In the genomic region with DNA sequence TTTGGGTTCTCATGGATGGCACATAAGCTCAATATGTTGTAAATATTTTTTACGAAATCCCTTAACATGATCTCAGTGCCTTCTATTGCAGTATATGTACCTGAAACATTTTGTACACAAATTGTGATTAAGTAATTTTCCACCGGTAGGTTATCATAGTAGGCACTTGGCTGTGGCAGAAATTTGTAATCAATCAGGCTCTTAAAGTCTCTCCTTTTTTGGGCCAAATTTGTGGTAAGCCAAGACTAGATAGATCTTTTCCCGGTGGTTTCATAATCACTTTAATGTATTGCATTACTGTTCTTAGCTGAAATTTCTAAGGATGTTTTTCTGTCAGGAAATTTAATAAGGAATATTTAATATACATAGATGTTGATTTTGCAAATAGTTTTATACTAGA, we compare ENCODE assay signal across 22 cellular contexts. TPM values are rescaled to one million over a fixed set of nuclear protein-coding genes. Genes with fewer than 3 reads are reported as not detected.
A peak's percentile ranks its signal among the peaks of the same experiment; 100 is the strongest.
DNase-seq lines count a peak whose midpoint lies in the region; ATAC-seq, FAIRE-seq and TF ChIP-seq lines count a peak whose summit lies in the region.
"Had no signal": no experiment of that assay in that cellular context is flagged by ENCODE, and none has a peak within 500 bp of the region (broad histone marks: within the 10 kb centered on the region; RNA-seq: fewer than 3 reads in every experiment).

No MANE protein-coding gene starts in this region.

- H3K4me2 ChIP-seq in GM23248 (ENCODE audit: unreplicated experiment) (peak overlapping the region; percentile 13), GM23338 (no peak overlapping the region)
- H3K4me2 ChIP-seq: KMS-11 had no signal

- CTCF ChIA-PET in activated CD4-positive, alpha-beta memory T cell treated with anti-CD3 and anti-CD28 coated beads, Interleukin-2, amount 10 ng/mL, durations not matched to agents 7 days and 5 days (lab: Charles Lee) = interaction anchor here (1.2 to 1.3 kb wide), 2 partner anchors 11 to 24 kb away, joined by 3 to 5 read pairs; no protein-coding TSS in a partner anchor

- H2AFZ ChIP-seq in GM23248 = no peak overlapping the region
- H2AFZ ChIP-seq in GM23338 = no peak overlapping the region

- H3K4me3 Mint-ChIP-seq in brain (peak overlapping the region; percentile 31 to 99 (median 52)), GM23338 (no peak overlapping the region)
- no peak overlapping the region for H3K4me3 Mint-ChIP-seq in activated CD4-positive, alpha-beta memory T cell treated with anti-CD3 and anti-CD28 coated beads, Interleukin-2, amount 10 ng/mL, durations not matched to agents 7 days and 5 days

- ATAC-seq in GM23338 = no peak
- ATAC-seq: activated naive CD4-positive, alpha-beta T cell treated with anti-CD3 and anti-CD28 coated beads, Interleukin-2, amount 50 U/mL, for 72 hours; HCT116; lower lobe of right lung; pancreas had no signal

- H3K27ac Mint-ChIP-seq in brain (no peak overlapping the region), GM23338 (no peak overlapping the region)
- no peak overlapping the region for H3K27ac Mint-ChIP-seq in activated CD4-positive, alpha-beta memory T cell treated with anti-CD3 and anti-CD28 coated beads, Interleukin-2, amount 10 ng/mL, durations not matched to agents 7 days and 5 days
- H3K27ac Mint-ChIP-seq: activated naive CD4-positive, alpha-beta T cell treated with anti-CD3 and anti-CD28 coated beads, Interleukin-2, amount 50 U/mL, for 72 hours had no signal

- H3K27me3 Mint-ChIP-seq in brain = peaks cover 4% of the 10 kb centered on the region
- H3K27me3 Mint-ChIP-seq in GM23338 (ENCODE audit: insufficient read depth, low read depth, poor library complexity) = peaks cover 6% of the 10 kb centered on the region
- no peaks in the 10 kb centered on the region for H3K27me3 Mint-ChIP-seq in activated CD4-positive, alpha-beta memory T cell treated with anti-CD3 and anti-CD28 coated beads, Interleukin-2, amount 10 ng/mL, durations not matched to agents 7 days and 5 days

- TF ChIP-seq CTCF in brain (conservative IDR thresholded peaks at IDR 0.05) (no peak), neutrophil (IDR thresholded peaks at IDR 0.05) (no peak), GM23338 (conservative IDR thresholded peaks at IDR 0.05; ENCODE audit: low read depth in 2 of 2) (no peak), GM13976 (IDR thresholded peaks at IDR 0.05; ENCODE audit: borderline replicate concordance, control extremely low read depth, extremely low read depth, insufficient read depth, missing control alignments) (no peak)

- H3K9me3 ChIP-seq in GM23248 (ENCODE audit: low read depth) (no peaks in the 10 kb centered on the region), neutrophil (no peaks in the 10 kb centered on the region), small intestine (ENCODE audit: control insufficient read depth, low read depth) (no peaks in the 10 kb centered on the region)
- H3K9me3 ChIP-seq: lower lobe of right lung, pancreas had no signal

- H3K36me3 ChIP-seq in GM23248 (ENCODE audit: low read depth) (no peaks in the 10 kb centered on the region), neutrophil (no peaks in the 10 kb centered on the region), GM23338 (ENCODE audit: insufficient read depth) (no peaks in the 10 kb centered on the region), small intestine (ENCODE audit: control insufficient read depth in 2 of 2, insufficient read depth in 2 of 2, low read length in 2 of 2) (no peaks in the 10 kb centered on the region)
- H3K36me3 ChIP-seq: lower lobe of right lung, pancreas had no signal

- in situ Hi-C loops in GM23248 (cut with MboI) = no loop called here
- in situ Hi-C loops in GM13976 (cut with MboI; ENCODE audit: low sequenced_read_pairs, unreplicated experiment) = no loop called here

- H3K9me2 ChIP-seq in GM23248 (ENCODE audit: insufficient read depth) = no peaks in the 10 kb centered on the region
- no peaks in the 10 kb centered on the region; the same call in 1 of the 2 replicates for H3K9me2 ChIP-seq in GM23338 (ENCODE audit: insufficient read depth)

- H3K4me1 Mint-ChIP-seq in brain = peaks cover 45% of the 10 kb centered on the region
- H3K4me1 Mint-ChIP-seq in GM23338 = peaks cover 5% of the 10 kb centered on the region; the same call in 2 of the 3 replicates
- H3K4me1 Mint-ChIP-seq in activated CD4-positive, alpha-beta memory T cell treated with anti-CD3 and anti-CD28 coated beads, Interleukin-2, amount 10 ng/mL, durations not matched to agents 7 days and 5 days = peaks cover 38% of the 10 kb centered on the region

- POLR2A ChIA-PET in activated CD4-positive, alpha-beta memory T cell treated with anti-CD3 and anti-CD28 coated beads, Interleukin-2, amount 10 ng/mL, durations not matched to agents 7 days and 5 days (lab: Charles Lee) = interaction anchor here (2.2 kb wide), 1 partner anchor 35 kb away, joined by 6 read pairs; the partner anchor contains the start of gene LATS1

- DNase-seq in GM23248 (peak; percentile 30), NOMO-1 treated with DMSO at 0.1 percent for 48 hours (lab: John Stamatoyannopoulos, UW; ENCODE audit: unreplicated experiment) (peak; percentile 80), GM23338 (ENCODE audit: low spot score) (no peak), small intestine (no peak), GM13976 (ENCODE audit: low spot score) (no peak)
- no peak for DNase-seq in activated CD4-positive, alpha-beta memory T cell treated with anti-CD3 and anti-CD28 coated beads, Interleukin-2, amount 10 ng/mL, durations not matched to agents 7 days and 5 days
- DNase-seq: activated CD4-positive, alpha-beta T cell treated with anti-CD3 and anti-CD28 coated beads, Interleukin-2, amount 50 U/mL, for 4 hours; activated T-cell treated with anti-CD3 and anti-CD28 coated beads, Interleukin-2, amount 50 U/mL, for 1 hour; erythroblast; head of caudate nucleus; lower lobe of right lung; NCI-H1417 treated with DMSO at 0.1 percent for 48 hours; NCI-H748 treated with DMSO at 0.1 percent for 48 hours; pancreas; RPMI8226; stimulated activated CD4-positive, alpha-beta T cell treated with anti-CD3 and anti-CD28 coated beads, Interleukin-4, amount 100 ng/mL, for 1 hour had no signal

- FAIRE-seq in small intestine (lab: Jason Lieb, UNC) = no peak
- FAIRE-seq: bronchial epithelial cell, pancreas had no signal

- peaks cover 9% of the 10 kb centered on the region; the same call in 1 of the 2 replicates for H3F3A ChIP-seq in GM23248 (ENCODE audit: insufficient read depth)
- H3F3A ChIP-seq in GM23338 (replicated peaks; ENCODE audit: low read depth) = 0 out of 2 replicates have a peak, but pooled peaks cover 4% of the 10 kb centered on the region

- H3K4me1 ChIP-seq in GM23248 (ENCODE audit: insufficient read depth) (peaks cover 28% of the 10 kb centered on the region), neutrophil (ENCODE audit: control insufficient read depth in 1 of 2, insufficient read depth in 1 of 2, low read depth in 1 of 2, low read length in 1 of 2) (peaks cover 78 to 80% of the 10 kb centered on the region in 2 experiments), GM23338 (ENCODE audit: insufficient read depth) (0 out of 2 replicates have a peak, but pooled peaks cover 8% of the 10 kb centered on the region), small intestine (ENCODE audit: control insufficient read depth in 2 of 2, insufficient read depth in 1 of 2, low read depth in 1 of 2, low read length in 1 of 2) (peaks cover 0 to 10% of the 10 kb centered on the region in 2 donors)

- no peak overlapping the region; the same call in 1 of the 2 replicates for H3K9ac ChIP-seq in GM23248
- H3K9ac ChIP-seq: KMS-11 had no signal

- H3K4me3 ChIP-seq in GM23248 (peak overlapping the region; percentile 19; the same call in 1 of the 2 replicates), neutrophil (ENCODE audit: low read depth in 1 of 2, low read length in 1 of 2) (peak overlapping the region in 1 of 2 experiments; percentile 50), GM23338 (no peak overlapping the region), small intestine (ENCODE audit: low read depth in 1 of 2, low read length in 2 of 2) (no peak overlapping the region)
- H3K4me3 ChIP-seq: lower lobe of right lung, pancreas had no signal

- H3K27me3 ChIP-seq in GM23248 (replicated peaks; ENCODE audit: insufficient read depth) = no peaks in the 10 kb centered on the region
- H3K27me3 ChIP-seq in neutrophil = no peaks in the 10 kb centered on the region
- no peaks in the 10 kb centered on the region for H3K27me3 ChIP-seq in GM23338 (ENCODE audit: insufficient read depth)
- no peaks in the 10 kb centered on the region for H3K27me3 ChIP-seq in small intestine (ENCODE audit: control insufficient read depth in 2 of 2, insufficient read depth in 2 of 2, low read length in 2 of 2)
- H3K27me3 ChIP-seq: pancreas had no signal

- H3K36me3 Mint-ChIP-seq in brain (peaks cover 39% of the 10 kb centered on the region), GM23338 (ENCODE audit: low read depth) (no peaks in the 10 kb centered on the region)
- peaks cover 18% of the 10 kb centered on the region for H3K36me3 Mint-ChIP-seq in activated CD4-positive, alpha-beta memory T cell treated with anti-CD3 and anti-CD28 coated beads, Interleukin-2, amount 10 ng/mL, durations not matched to agents 7 days and 5 days (ENCODE audit: low read depth)
- H3K36me3 Mint-ChIP-seq: activated naive CD4-positive, alpha-beta T cell treated with anti-CD3 and anti-CD28 coated beads, Interleukin-2, amount 50 U/mL, for 72 hours had no signal

- H3K79me2 ChIP-seq in GM23248 (ENCODE audit: insufficient read depth) = peaks cover 80% of the 10 kb centered on the region
- peaks cover 74% of the 10 kb centered on the region for H3K79me2 ChIP-seq in GM23338 (replicated peaks; ENCODE audit: insufficient read depth)

- H4K20me1 ChIP-seq in GM23248 (ENCODE audit: insufficient read depth) (no peaks in the 10 kb centered on the region), GM23338 (replicated peaks; ENCODE audit: insufficient read depth) (peaks cover 19% of the 10 kb centered on the region)

- H3K9me3 Mint-ChIP-seq in brain (no peaks in the 10 kb centered on the region), GM23338 (no peaks in the 10 kb centered on the region; the same call in 2 of the 3 replicates)
- H3K9me3 Mint-ChIP-seq in activated CD4-positive, alpha-beta memory T cell treated with anti-CD3 and anti-CD28 coated beads, Interleukin-2, amount 10 ng/mL, durations not matched to agents 7 days and 5 days = no peaks in the 10 kb centered on the region
- H3K9me3 Mint-ChIP-seq: activated naive CD4-positive, alpha-beta T cell treated with anti-CD3 and anti-CD28 coated beads, Interleukin-2, amount 50 U/mL, for 72 hours had no signal

- H3K27ac ChIP-seq in GM23248 (peak overlapping the region; percentile 20; the same call in 1 of the 2 replicates), neutrophil (peak overlapping the region; percentile 95), GM23338 (ENCODE audit: low read depth) (no peak overlapping the region), small intestine (ENCODE audit: low read depth in 1 of 2, low read length in 1 of 2) (no peak overlapping the region)
- H3K27ac ChIP-seq: KMS-11, pancreas had no signal

- WGBS in GM23248 (ENCODE audit: low coverage in 1 of 2, low lambda C conversion rate in 2 of 2, missing lambda C conversion rate in 2 of 2), 2 experiments = 63 to 67% methylated on average over 3 of the region's 3 CpGs
- 77 to 98% (median 82%) methylated on average over 3 of the region's 3 CpGs for WGBS in small intestine, 3 donors

RNA-seq across cellular contexts. Expression of gene PCMT1, which starts 3.1 kb away (rescaled TPM):
- total RNA-seq in GM23248 (2014; rRNA removed; shearing (Covaris generic)) = 132 and 165 TPM in 2 replicates
- 183 and 184 TPM in 2 replicates for polyA plus RNA-seq in GM23248 (2016; fragmentation: Nextera tagmentation; extraction: Ambion mirVana)
- 192 TPM for polyA plus RNA-seq in brain (ENCODE audit: insufficient read depth, low read depth, low replicate concordance)
- total RNA-seq in GM23338 (2014; rRNA removed; shearing (Covaris generic)) = 161 and 168 TPM in 2 replicates
- 79.5 and 87.6 TPM in 2 replicates for polyA plus RNA-seq in GM23338 (2016; fragmentation: Nextera tagmentation; extraction: Ambion mirVana)
- 100 to 1,000 TPM in 1 of 2 experiments, 10 to 100 TPM in 1; 98.0 to 102 TPM for total RNA-seq in activated CD4-positive, alpha-beta memory T cell treated with anti-CD3 and anti-CD28 coated beads, Interleukin-2, amount 10 ng/mL, durations not matched to agents 7 days and 5 days
- polyA plus RNA-seq in small intestine = 10 to 100 TPM; 38.9 to 70.0 (median 40.0) TPM

RNA-seq across cellular contexts. Expression of gene NUP43, which starts 6.3 kb away (rescaled TPM):
- total RNA-seq in GM23248 (2014; rRNA removed; shearing (Covaris generic)) = 35.8 and 58.0 TPM in 2 replicates
- 16.1 and 16.4 TPM in 2 replicates for polyA plus RNA-seq in GM23248 (2016; fragmentation: Nextera tagmentation; extraction: Ambion mirVana)
- 17.4 TPM for polyA plus RNA-seq in brain (ENCODE audit: insufficient read depth, low read depth, low replicate concordance)
- total RNA-seq in GM23338 (2014; rRNA removed; shearing (Covaris generic)) = 71.8 and 87.2 TPM in 2 replicates
- polyA plus RNA-seq in GM23338 (2016; fragmentation: Nextera tagmentation; extraction: Ambion mirVana) = 20.8 and 23.4 TPM in 2 replicates
- total RNA-seq in activated CD4-positive, alpha-beta memory T cell treated with anti-CD3 and anti-CD28 coated beads, Interleukin-2, amount 10 ng/mL, durations not matched to agents 7 days and 5 days = 10 to 100 TPM; 49.3 to 55.0 TPM
- 10 to 100 TPM in 1 of 3 donors, 1 to 10 TPM in 2; 2.7 to 12.9 (median 2.9) TPM for polyA plus RNA-seq in small intestine

RNA-seq across cellular contexts. Expression of gene LATS1, which starts 34.7 kb away (rescaled TPM):
- total RNA-seq in GM23248 (2014; rRNA removed; shearing (Covaris generic)) = 18.1 and 20.2 TPM in 2 replicates
- 11.5 and 12.8 TPM in 2 replicates for polyA plus RNA-seq in GM23248 (2016; fragmentation: Nextera tagmentation; extraction: Ambion mirVana)
- polyA plus RNA-seq in brain (ENCODE audit: insufficient read depth, low read depth, low replicate concordance) = 12.0 TPM
- total RNA-seq in GM23338 (2014; rRNA removed; shearing (Covaris generic)) = 17.2 and 18.8 TPM in 2 replicates
- 6.7 and 7.5 TPM in 2 replicates for polyA plus RNA-seq in GM23338 (2016; fragmentation: Nextera tagmentation; extraction: Ambion mirVana)
- total RNA-seq in activated CD4-positive, alpha-beta memory T cell treated with anti-CD3 and anti-CD28 coated beads, Interleukin-2, amount 10 ng/mL, durations not matched to agents 7 days and 5 days = 10 to 100 TPM; 30.8 to 31.0 TPM
- polyA plus RNA-seq in small intestine = 1 to 10 TPM; 4.1 to 8.1 (median 6.5) TPM

Comparison
In these comparisons a context has a peak if more than half of its experiments do, and no peak if none do; other contexts are left out.
1. DNase-seq: peak in GM23248 (single experiment) and NOMO-1 treated with DMSO at 0.1 percent for 48 hours (single experiment); none in GM23338 (single experiment), activated CD4-positive, alpha-beta memory T cell treated with anti-CD3 and anti-CD28 coated beads, Interleukin-2, amount 10 ng/mL, durations not matched to agents 7 days and 5 days (single experiment), small intestine (single experiment) and GM13976 (single experiment).
2. H3K27ac ChIP-seq: peak in GM23248 (single experiment) and neutrophil (single experiment); none in GM23338 (single experiment) and small intestine (0 of 2).
3. H3K4me3 Mint-ChIP-seq: peak in brain (5 of 5); none in GM23338 (single experiment) and activated CD4-positive, alpha-beta memory T cell treated with anti-CD3 and anti-CD28 coated beads, Interleukin-2, amount 10 ng/mL, durations not matched to agents 7 days and 5 days (single experiment).